In genomic region chr11:47399860-47400812, GRCh38 we compare ENCODE assay signal across 9 cellular contexts. TPM values are rescaled to one million over a fixed set of nuclear protein-coding genes. Genes with fewer than 3 reads are reported as not detected.
DNase-seq lines count a peak whose midpoint lies in the region; ATAC-seq and TF ChIP-seq lines count a peak whose summit lies in the region.
"Had no signal": no experiment of that assay in that cellular context is flagged by ENCODE, and none has a peak within 500 bp of the region (broad histone marks: within the 10 kb centered on the region; RNA-seq: fewer than 3 reads in every experiment).

No MANE protein-coding gene starts in this region.

- H3K36me3 Mint-ChIP-seq in stimulated activated naive CD8-positive, alpha-beta T cell treated with anti-CD3 and anti-CD28 coated beads, Interleukin-15, Interleukin-2, amounts not matched to agents 100 ng/mL and 50 ng/mL, for 24 hours (ENCODE audit: low read depth) = no peaks in the 10 kb centered on the region
- no peaks in the 10 kb centered on the region for H3K36me3 Mint-ChIP-seq in HFFc6 (ENCODE audit: low read depth)

- TF ChIP-seq CTCF in adrenal gland (IDR thresholded peaks at IDR 0.05) = no peak
- no peak for TF ChIP-seq CTCF in HFFc6 (IDR thresholded peaks at IDR 0.05)

- TF ChIP-seq POLR2A in adrenal gland (IDR thresholded peaks at IDR 0.05) = no peak

- H3K27ac ChIP-seq in adrenal gland (peak overlapping the region in 4 of 5 donors; percentile 41 to 86 (median 65)), iPS-20b (ENCODE audit: low read length) (peak overlapping the region; percentile 82)

- no peaks in the 10 kb centered on the region for H3K27me3 Mint-ChIP-seq in stimulated activated naive CD8-positive, alpha-beta T cell treated with anti-CD3 and anti-CD28 coated beads, Interleukin-15, Interleukin-2, amounts not matched to agents 100 ng/mL and 50 ng/mL, for 24 hours
- H3K27me3 Mint-ChIP-seq in HFFc6 (ENCODE audit: insufficient read depth) = no peaks in the 10 kb centered on the region

- H3K27me3 ChIP-seq in adrenal gland (no peaks in the 10 kb centered on the region), iPS-20b (ENCODE audit: insufficient read depth, low read length) (no peaks in the 10 kb centered on the region)

- H3K36me3 ChIP-seq in adrenal gland (replicated peaks in 1 of 2) = no peaks in the 10 kb centered on the region
- H3K36me3 ChIP-seq in iPS-20b (ENCODE audit: insufficient read depth, low read depth, low read length) = no peaks in the 10 kb centered on the region

- WGBS in adrenal gland, 4 donors = 5 to 16% (median 10%) methylated on average over 15 to 46 of the region's 47 CpGs

- H3K4me1 Mint-ChIP-seq in stimulated activated naive CD8-positive, alpha-beta T cell treated with anti-CD3 and anti-CD28 coated beads, Interleukin-15, Interleukin-2, amounts not matched to agents 100 ng/mL and 50 ng/mL, for 24 hours (ENCODE audit: low read depth) = peaks cover 22% of the 10 kb centered on the region
- no peaks in the 10 kb centered on the region for H3K4me1 Mint-ChIP-seq in HFFc6 (ENCODE audit: low read depth)

- H3K4me3 Mint-ChIP-seq in stimulated activated naive CD8-positive, alpha-beta T cell treated with anti-CD3 and anti-CD28 coated beads, Interleukin-15, Interleukin-2, amounts not matched to agents 100 ng/mL and 50 ng/mL, for 24 hours = peak overlapping the region; percentile 74
- no peak overlapping the region for H3K4me3 Mint-ChIP-seq in HFFc6

- DNase-seq in NCI-H146 (lab: John Stamatoyannopoulos, UW) (peak; percentile 38), adrenal gland (no peak), OCI-M2 (lab: John Stamatoyannopoulos, UW; ENCODE audit: unreplicated experiment) (no peak), HFFc6 (no peak)

- H3K9ac ChIP-seq in iPS-20b (ENCODE audit: low read depth, low read length) = peak overlapping the region; percentile 78

- H3K4me3 ChIP-seq in adrenal gland = peak overlapping the region in 1 of 4 donors; percentile 74
- peak overlapping the region; percentile 69 for H3K4me3 ChIP-seq in iPS-20b (ENCODE audit: low read length)

- intact Hi-C loops in adrenal gland (cut with DNase I) = no loop called here

- H3K27ac Mint-ChIP-seq in stimulated activated naive CD8-positive, alpha-beta T cell treated with anti-CD3 and anti-CD28 coated beads, Interleukin-15, Interleukin-2, amounts not matched to agents 100 ng/mL and 50 ng/mL, for 24 hours = peak overlapping the region; percentile 74
- H3K27ac Mint-ChIP-seq in HFFc6 = no peak overlapping the region

- H3K4me1 ChIP-seq in adrenal gland (replicated peaks in 1 of 2) (peaks cover 16% of the 10 kb centered on the region in 2 donors), iPS-20b (ENCODE audit: insufficient read depth, low read length) (peaks cover 17% of the 10 kb centered on the region; the same call in 1 of the 2 replicates)

- ATAC-seq in GM18502 (IDR thresholded peaks at IDR 0.05; ENCODE audit: poor library complexity, unreplicated experiment) (peak; percentile 55), GM21825 (IDR thresholded peaks at IDR 0.05; ENCODE audit: unreplicated experiment) (peak; percentile 38)

- H3K9me3 ChIP-seq in adrenal gland (replicated peaks in 1 of 3) (no peaks in the 10 kb centered on the region), iPS-20b (ENCODE audit: insufficient read depth, low read depth, low read length) (no peaks in the 10 kb centered on the region)

- no peaks in the 10 kb centered on the region for H3K9me3 Mint-ChIP-seq in stimulated activated naive CD8-positive, alpha-beta T cell treated with anti-CD3 and anti-CD28 coated beads, Interleukin-15, Interleukin-2, amounts not matched to agents 100 ng/mL and 50 ng/mL, for 24 hours
- H3K9me3 Mint-ChIP-seq in HFFc6 = no peaks in the 10 kb centered on the region

RNA-seq across cellular contexts. Expression of gene SLC39A13, which starts 8.3 kb away (rescaled TPM):
- 10 to 100 TPM; 35.8 to 92.9 (median 58.6) TPM for total RNA-seq in adrenal gland
- polyA plus RNA-seq in adrenal gland = 10 to 100 TPM in 2 of 3 donors, 1 to 10 TPM in 1; 8.2 to 80.5 (median 64.5) TPM
- 100 to 1,000 TPM in 2 of 6 experiments, 10 to 100 TPM in 4; 78.2 to 126 (median 86.4) TPM for total RNA-seq in HFFc6 (2021; fragmentation: NEBNext Ultra II Directional; extraction: Animal tissue kit (Norgen Biotek cat#: 25700))

RNA-seq across cellular contexts. Expression of gene SPI1, which starts 21.8 kb away (rescaled TPM):
- 10 to 100 TPM; 26.3 to 65.6 (median 42.1) TPM for total RNA-seq in adrenal gland
- 10 to 100 TPM in 2 of 3 donors, 1 to 10 TPM in 1; 7.0 to 79.2 (median 43.0) TPM for polyA plus RNA-seq in adrenal gland
- total RNA-seq in HFFc6 (2021; fragmentation: NEBNext Ultra II Directional; extraction: Animal tissue kit (Norgen Biotek cat#: 25700)) = not detected
- total RNA-seq: dermis microvascular lymphatic vessel endothelial cell had no signal

RNA-seq across cellular contexts. Expression of gene PSMC3, which starts 26.1 kb away (rescaled TPM):
- 100 to 1,000 TPM in 5 of 8 donors, 10 to 100 TPM in 3; 85.4 to 164 (median 123) TPM for total RNA-seq in adrenal gland
- polyA plus RNA-seq in adrenal gland = 100 to 1,000 TPM; 110 to 291 (median 137) TPM
- total RNA-seq in HFFc6 (2021; fragmentation: NEBNext Ultra II Directional; extraction: Animal tissue kit (Norgen Biotek cat#: 25700)) = 100 to 1,000 TPM; 161 to 238 (median 220) TPM

RNA-seq across cellular contexts. Expression of gene MYBPC3, which starts 47.6 kb away (rescaled TPM):
- 1 to 10 TPM in 7 of 8 donors, under 1 TPM in 1; 0.54 to 4.4 (median 1.8) TPM for total RNA-seq in adrenal gland
- polyA plus RNA-seq in adrenal gland = 1 to 10 TPM; 1.5 to 5.8 (median 2.9) TPM
- total RNA-seq in HFFc6 (2021; fragmentation: NEBNext Ultra II Directional; extraction: Animal tissue kit (Norgen Biotek cat#: 25700)) = not detected
- total RNA-seq: dermis microvascular lymphatic vessel endothelial cell had no signal

RNA-seq across cellular contexts. Expression of gene RAPSN, which starts 48.8 kb away (rescaled TPM):
- total RNA-seq in adrenal gland = 1 to 10 TPM in 7 of 8 donors, under 1 TPM in 1; 0.18 to 5.1 (median 2.1) TPM
- polyA plus RNA-seq in adrenal gland = 1 to 10 TPM in 2 of 3 donors, under 1 TPM in 1; 0.33 to 4.7 (median 3.9) TPM
- under 1 TPM in 1 of 6 experiments, not detected in 5; 0.22 TPM for total RNA-seq in HFFc6 (2021; fragmentation: NEBNext Ultra II Directional; extraction: Animal tissue kit (Norgen Biotek cat#: 25700))

Comparison
In these comparisons a context has a peak if more than half of its experiments do, and no peak if none do; other contexts are left out.
1. RNA of gene SPI1, which starts 21.8 kb away (total RNA-seq): 26.3 to 65.6 TPM in adrenal gland; not detected in HFFc6; every median in the first group is over 10 times any median in the second.